ENCODE assay signal across 8 cellular contexts in genomic region chr11:118791961-118792578, GRCh38. TPM values are rescaled to one million over a fixed set of nuclear protein-coding genes. Genes with fewer than 3 reads are reported as not detected.
DNase-seq lines count a peak whose midpoint lies in the region; ATAC-seq and TF ChIP-seq lines count a peak whose summit lies in the region.

No MANE protein-coding gene starts in this region.

- H3K18ac ChIP-seq in IMR-90 (ENCODE audit: low read depth, low read length): no peak overlapping the region

- POLR2A ChIA-PET in IMR-90 (lab: Charles Lee; ENCODE audit: unreplicated experiment): interaction anchor here (1.0 kb wide), 1 partner anchor 132 kb away, joined by 7 read pairs; no protein-coding TSS in a partner anchor
- POLR2A ChIA-PET in naive thymus-derived CD8-positive, alpha-beta T cell (lab: Charles Lee): interaction anchor here (0.5 to 10.2 kb wide), 29 partner anchors 10 to 393 kb away, joined by 3 to 503 read pairs (median 5); partner anchors contain the start of genes CENATAC and CXCR5

- CTCF ChIA-PET in IMR-90 (lab: Yijun Ruan, JAX): interaction anchor here (1.0 kb wide), 1 partner anchor 9 kb away, joined by 3 read pairs; no protein-coding TSS in a partner anchor

- H2BK5ac ChIP-seq in IMR-90 (ENCODE audit: low read depth, low read length, poor library complexity, severe bottlenecking): peak overlapping the region; percentile 97

- H3K27ac Mint-ChIP-seq in naive thymus-derived CD8-positive, alpha-beta T cell: peak overlapping the region; percentile 96 to 100 (median 99)

- H3K9me3 Mint-ChIP-seq in naive thymus-derived CD8-positive, alpha-beta T cell: no peaks in the 10 kb centered on the region

- H3K9me3 ChIP-seq in IMR-90 (ENCODE audit: control insufficient read depth, insufficient read depth, low read length): no peaks in the 10 kb centered on the region
- no peaks in the 10 kb centered on the region for H3K9me3 ChIP-seq in esophagus (ENCODE audit: control insufficient read depth in 2 of 2, insufficient read depth in 1 of 2, low read depth in 1 of 2, low read length in 1 of 2)
- H3K9me3 ChIP-seq in tibial nerve: no peaks in the 10 kb centered on the region

- dilution Hi-C loops in IMR-90 (cut with HindIII; ENCODE audit: low sequenced_read_pairs, unreplicated experiment): no loop called here

- H3K14ac ChIP-seq in IMR-90 (replicated peaks; ENCODE audit: low read depth, low read length): peak overlapping the region; percentile 66

- H3K36me3 ChIP-seq in IMR-90 (ENCODE audit: control insufficient read depth, insufficient read depth, low read length) (0 out of 2 replicates have a peak, but pooled peaks cover 2% of the 10 kb centered on the region), esophagus (ENCODE audit: control insufficient read depth in 2 of 2, insufficient read depth in 2 of 2, low read length in 1 of 2) (no peaks in the 10 kb centered on the region), tibial nerve (no peaks in the 10 kb centered on the region)

- H3K4me3 ChIP-seq in AG09309 (ENCODE audit: control insufficient read depth, low read depth, low read length): peak overlapping the region; percentile 90
- peak overlapping the region; percentile 97 for H3K4me3 ChIP-seq in IMR-90 (ENCODE audit: insufficient read depth, low read depth, low read length)
- H3K4me3 ChIP-seq in esophagus (ENCODE audit: low read depth in 1 of 2, low read length in 2 of 2): peak overlapping the region; percentile 87 to 89
- H3K4me3 ChIP-seq in tibial nerve: peak overlapping the region; percentile 71 to 99 (median 77)

- peak overlapping the region; percentile 47 for H2AK5ac ChIP-seq in IMR-90 (ENCODE audit: low read depth, low read length)

- H3K4me1 ChIP-seq in IMR-90 (ENCODE audit: control insufficient read depth, insufficient read depth, low read length) (no peaks in the 10 kb centered on the region), esophagus (ENCODE audit: control insufficient read depth in 2 of 2, insufficient read depth in 2 of 2, low read length in 1 of 2) (no peaks in the 10 kb centered on the region), tibial nerve (peaks cover 0 to 38% (median 14%) of the 10 kb centered on the region in 4 donors)

- ATAC-seq in IMR-90 (ENCODE audit: low read depth) (peak; percentile 2; the same call in 1 of the 2 replicates), GM19467 (IDR thresholded peaks at IDR 0.05; ENCODE audit: unreplicated experiment) (no peak), HG03342 (IDR thresholded peaks at IDR 0.05; ENCODE audit: unreplicated experiment) (no peak)
- ATAC-seq in naive thymus-derived CD8-positive, alpha-beta T cell: peak; percentile 3

- no peak for TF ChIP-seq POLR2A in IMR-90 (IDR thresholded peaks at IDR 0.05; ENCODE audit: low read depth, low read length)
- no peak for TF ChIP-seq POLR2A in tibial nerve (IDR thresholded peaks at IDR 0.05)

- H3K36me3 Mint-ChIP-seq in naive thymus-derived CD8-positive, alpha-beta T cell: peaks cover 5 to 11% (median 9%) of the 10 kb centered on the region in 3 donors

- TF ChIP-seq EP300 in tibial nerve (IDR thresholded peaks at IDR 0.05): no peak

- BruUV-seq in IMR-90 (replicated peaks; lab: Mats Ljungman, UMichigan): no TSS peak

- no peak for TF ChIP-seq RAD21 in IMR-90 (IDR thresholded peaks at IDR 0.05; ENCODE audit: low read length)

- in situ Hi-C loops in IMR-90 (cut with MboI; ENCODE audit: low sequenced_read_pairs): no loop called here

- 3% methylated on average over 15 of the region's 39 CpGs; no CpG with 5 or more reads in 1 of the 2 experiments for WGBS in IMR-90 (ENCODE audit: extremely low coverage in 2 of 2, insufficient read length in 1 of 2), 2 experiments
- 2% methylated on average over 39 of the region's 39 CpGs for WGBS in esophagus, 2 donors
- 5 to 9% methylated on average over 32 to 39 of the region's 39 CpGs for WGBS in tibial nerve, 2 donors

- intact Hi-C loops in IMR-90 (cut with micrococcal nuclease): loop anchor here (1.0 to 5.0 kb wide), 3 partner anchors 115 to 164 kb away; partner anchors contain the start of gene UPK2

- peak overlapping the region; percentile 60; the same call in 1 of the 2 replicates for H3K23ac ChIP-seq in IMR-90 (ENCODE audit: low read depth, low read length)

- DNase-seq in AG09309 (ENCODE audit: low read depth): no peak
- DNase-seq in IMR-90: no peak
- peak; percentile 38 for DNase-seq in activated T-cell treated with anti-CD3 and anti-CD28 coated beads for 4 hours
- DNase-seq in naive thymus-derived CD8-positive, alpha-beta T cell: peak in 8 of 10 donors; percentile 29 to 69 (median 44)
- DNase-seq in tibial nerve (ENCODE audit: low spot score in 2 of 2): peak in 1 of 2 donors; percentile 22

- H3K79me1 ChIP-seq in IMR-90 (ENCODE audit: low read depth in 1 of 2, low read length in 2 of 2): peaks cover 7 to 20% of the 10 kb centered on the region in 2 experiments; a peak in 2 of 4 replicates

- H3K4ac ChIP-seq in IMR-90 (ENCODE audit: low read depth, low read length): peak overlapping the region; percentile 100

- H2BK20ac ChIP-seq in IMR-90 (ENCODE audit: low read depth, low read length): no peak overlapping the region

- no peaks in the 10 kb centered on the region; the same call in 1 of the 2 replicates for H3K9me1 ChIP-seq in IMR-90 (ENCODE audit: insufficient read depth, low read length)

- H3K4me2 ChIP-seq in IMR-90 (ENCODE audit: low read depth, low read length): peak overlapping the region; percentile 86

- no peak overlapping the region for H2BK15ac ChIP-seq in IMR-90 (ENCODE audit: low read depth, low read length)

- 0 out of 2 replicates have a peak overlapping the region, but pooled peaks have one; percentile 5 for H2BK120ac ChIP-seq in IMR-90 (ENCODE audit: low read depth, low read length)

- H3K27ac ChIP-seq in IMR-90 (ENCODE audit: insufficient read depth, low read length) (peak overlapping the region; percentile 98), esophagus (ENCODE audit: low read depth in 2 of 2, low read length in 1 of 2) (peak overlapping the region; percentile 98), tibial nerve (peak overlapping the region; percentile 99 to 100 (median 99))

- H4K5ac ChIP-seq in IMR-90 (ENCODE audit: low read depth, low read length): peak overlapping the region; percentile 96

- no peak overlapping the region for H3K56ac ChIP-seq in IMR-90 (ENCODE audit: extremely low read depth, insufficient read depth, low read length)

- TF ChIP-seq CTCF in AG09309 (IDR thresholded peaks at IDR 0.05; ENCODE audit: control insufficient read depth, insufficient read depth, low read depth, low read length, missing control alignments): no peak
- no peak for TF ChIP-seq CTCF in IMR-90 (conservative IDR thresholded peaks at IDR 0.05; ENCODE audit: low read depth, low read length)
- TF ChIP-seq CTCF in tibial nerve (IDR thresholded peaks at IDR 0.05): peak in 1 of 5 experiments; percentile 6

- H3K4me3 Mint-ChIP-seq in naive thymus-derived CD8-positive, alpha-beta T cell: peak overlapping the region; percentile 98 to 100 (median 100)

- peaks cover 28% of the 10 kb centered on the region for H4K20me1 ChIP-seq in IMR-90 (ENCODE audit: insufficient read depth, low read length)

- no peaks in the 10 kb centered on the region for H3K27me3 Mint-ChIP-seq in naive thymus-derived CD8-positive, alpha-beta T cell

- peak overlapping the region; percentile 97 for H2AK9ac ChIP-seq in IMR-90 (replicated peaks; ENCODE audit: low read depth, low read length, poor library complexity)

- peak overlapping the region; percentile 99 for H3K9ac ChIP-seq in IMR-90 (ENCODE audit: low read depth, low read length)

- H3K4me1 Mint-ChIP-seq in naive thymus-derived CD8-positive, alpha-beta T cell: peaks cover 11 to 47% (median 21%) of the 10 kb centered on the region in 4 donors

- 0 out of 2 replicates have a peak, but pooled peaks cover 1% of the 10 kb centered on the region for H3K27me3 ChIP-seq in IMR-90 (ENCODE audit: control insufficient read depth, insufficient read depth, low read length)
- no peaks in the 10 kb centered on the region for H3K27me3 ChIP-seq in esophagus (ENCODE audit: control insufficient read depth in 1 of 2, insufficient read depth in 2 of 2, low read length in 2 of 2)
- H3K27me3 ChIP-seq in tibial nerve: no peaks in the 10 kb centered on the region

- peak overlapping the region; percentile 98 to 99 for H4K8ac ChIP-seq in IMR-90 (ENCODE audit: low read depth in 2 of 2, low read length in 2 of 2)

- 0 out of 2 replicates have a peak overlapping the region, but pooled peaks have one; percentile 96 for H4K91ac ChIP-seq in IMR-90 (ENCODE audit: insufficient read depth, low read depth, low read length)

- peak overlapping the region; percentile 97 for H2AFZ ChIP-seq in IMR-90 (replicated peaks; ENCODE audit: low read length, poor library complexity)

TF ChIP-seq in IMR-90, 13 proteins besides CTCF, POLR2A, EP300 and RAD21 (continues in another document):
- TF ChIP-seq MAFK (IDR thresholded peaks at IDR 0.05; ENCODE audit: low read depth, low read length): no peak
- no peak for TF ChIP-seq MAZ (IDR thresholded peaks at IDR 0.05; ENCODE audit: borderline replicate concordance, low read depth, low read length)
- TF ChIP-seq RCOR1 (IDR thresholded peaks at IDR 0.05; ENCODE audit: insufficient replicate concordance, low read length): no peak
- no peak for TF ChIP-seq SMC3 (IDR thresholded peaks at IDR 0.05; ENCODE audit: low read depth, low read length)
- no peak for TF ChIP-seq BHLHE40 (IDR thresholded peaks at IDR 0.05; ENCODE audit: low read depth, low read length)
- TF ChIP-seq FOS (IDR thresholded peaks at IDR 0.05; ENCODE audit: low read depth, low read length): no peak
- no peak for TF ChIP-seq MXI1 (IDR thresholded peaks at IDR 0.05; ENCODE audit: borderline replicate concordance, low read depth, low read length)
- no peak for TF ChIP-seq RFX5 (IDR thresholded peaks at IDR 0.05; ENCODE audit: low read depth, low read length)
- TF ChIP-seq ELK1 (IDR thresholded peaks at IDR 0.05; ENCODE audit: borderline replicate concordance, low read depth, low read length): no peak

RNA-seq across cellular contexts. Expression of gene DDX6, which starts 1.1 kb away (rescaled TPM):
- total RNA-seq in IMR-90 (2012; rRNA removed): 197 and 225 TPM in 2 replicates
- polyA plus RNA-seq in IMR-90 (2012; rRNA removed): 14.7 and 19.2 TPM in 2 replicates
- polyA plus RNA-seq in IMR-90 (2012; cell fraction: cytosol; rRNA removed): 2.1 and 3.4 TPM in 2 replicates
- 1.5 and 13.5 TPM in 2 replicates for polyA plus RNA-seq in IMR-90 (2012; cell fraction: nucleus; rRNA removed; ENCODE audit: low replicate concordance)
- 10 to 100 TPM; 18.4 to 22.6 TPM for polyA plus RNA-seq in esophagus
- total RNA-seq in naive thymus-derived CD8-positive, alpha-beta T cell: 100 to 1,000 TPM; 334 to 340 TPM
- polyA plus RNA-seq in naive thymus-derived CD8-positive, alpha-beta T cell: 100 to 1,000 TPM in 2 of 3 donors, 10 to 100 TPM in 1; 82.7 to 107 (median 106) TPM
- 100 to 1,000 TPM in 3 of 4 donors, 10 to 100 TPM in 1; 75.6 to 108 (median 107) TPM for total RNA-seq in tibial nerve

Comparison
In these comparisons a context has a peak if more than half of its experiments do, and no peak if none do; other contexts are left out.
1. DNase-seq: peak in activated T-cell treated with anti-CD3 and anti-CD28 coated beads for 4 hours (single experiment) and naive thymus-derived CD8-positive, alpha-beta T cell (8 of 10); none in AG09309 (single experiment) and IMR-90 (single experiment).
2. ATAC-seq: peak in IMR-90 (single experiment) and naive thymus-derived CD8-positive, alpha-beta T cell (2 of 2); none in GM19467 (single experiment) and HG03342 (single experiment).
3. Peak in every context shown above with its lines, with median percentiles within 50 percentile points of each other: H3K4me3 ChIP-seq and H3K27ac ChIP-seq.